In the genomic region with DNA sequence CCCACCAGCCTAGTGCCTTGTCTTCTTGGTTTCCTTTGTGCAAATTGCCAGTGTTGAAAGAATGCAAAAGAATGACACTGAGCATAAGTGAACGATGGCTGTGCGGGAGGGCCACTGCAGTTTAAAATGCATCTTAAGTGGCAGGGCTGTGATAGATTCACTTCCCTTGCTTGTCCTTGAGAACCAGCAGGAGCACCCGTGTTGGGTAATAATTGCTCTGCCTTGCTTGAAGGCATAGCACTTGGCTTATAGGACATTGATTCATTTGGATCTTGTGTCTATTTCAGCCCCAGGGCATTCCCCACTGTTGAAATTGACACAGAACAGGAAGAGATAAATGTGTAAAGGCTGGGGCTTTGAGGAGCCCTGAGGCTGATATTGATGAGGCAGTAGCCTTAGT, we compare ENCODE assay signal across 26 cellular contexts.
"Had no signal": no experiment of that assay in that cellular context is flagged by ENCODE, and none has a peak within 500 bp of the region (broad histone marks: within the 10 kb centered on the region; RNA-seq: fewer than 3 reads in every experiment).

No MANE protein-coding gene starts in this region.

- H3K4me3 Mint-ChIP-seq: activated CD4-positive, alpha-beta memory T cell treated with anti-CD3 and anti-CD28 coated beads, Interleukin-2, amount 10 ng/mL, durations not matched to agents 7 days and 5 days; activated CD4-positive, alpha-beta T cell treated with anti-CD3 and anti-CD28 coated beads, Interleukin-2, amount 10 ng/mL, durations not matched to agents 7 days and 5 days; activated naive CD4-positive, alpha-beta T cell treated with anti-CD3 and anti-CD28 coated beads, Interleukin-2, amount 10 ng/mL, durations not matched to agents 7 days and 5 days; activated naive CD8-positive, alpha-beta T cell treated with anti-CD3 and anti-CD28 coated beads, Interleukin-2, amount 10 ng/mL, durations not matched to agents 7 days and 5 days; activated T-cell treated with anti-CD3 and anti-CD28 coated beads, Interleukin-2, amount 50 U/mL, for 24 hours; nephron; stimulated activated naive B cell treated with anti-CD40 and anti-IgM and Interleukin-4, amounts not matched to agents 10 μg/mL and 1 μg/mL and 100 μg/mL, for 72 hours had no signal

- DNase-seq: activated CD4-positive, alpha-beta memory T cell treated with anti-CD3 and anti-CD28 coated beads, Interleukin-2, amount 10 ng/mL, durations not matched to agents 7 days and 5 days; activated CD4-positive, alpha-beta T cell treated with anti-CD3 and anti-CD28 coated beads for 1 hour; activated CD4-positive, alpha-beta T cell treated with anti-CD3 and anti-CD28 coated beads, Interleukin-2, amount 10 ng/mL, durations not matched to agents 7 days and 5 days; activated CD8-positive, alpha-beta memory T cell treated with anti-CD3 and anti-CD28 coated beads, Interleukin-2, amount 50 U/mL, for 48 hours; activated gamma-delta T cell; activated naive CD4-positive, alpha-beta T cell treated with anti-CD3 and anti-CD28 coated beads, Interleukin-2, amount 10 ng/mL, durations not matched to agents 7 days and 5 days; activated naive CD8-positive, alpha-beta T cell treated with anti-CD3 and anti-CD28 coated beads, Interleukin-2, amount 10 ng/mL, durations not matched to agents 7 days and 5 days; activated T-cell treated with anti-CD3 and anti-CD28 coated beads, Interleukin-2, amount 50 U/mL, for 24 hours; brain microvascular endothelial cell; dorsolateral prefrontal cortex; effector memory CD4-positive, alpha-beta T cell; erythroblast; gastrocnemius medialis; left cardiac atrium; left ventricle myocardium superior; nucleus accumbens; pancreas; sigmoid colon; small intestine; stimulated activated CD4-positive, alpha-beta T cell treated with anti-CD3 and anti-CD28 coated beads, Interleukin-4, amount 100 ng/mL, for 24 hours; stimulated activated CD8-positive, alpha-beta memory T cell treated with anti-CD3 and anti-CD28 coated beads, Interleukin-4, amount 100 ng/mL, for 48 hours; stimulated activated naive B cell treated with anti-CD40 and anti-IgM and Interleukin-4, amounts not matched to agents 10 μg/mL and 1 μg/mL and 100 μg/mL, for 72 hours; stomach; thyroid gland; WERI-Rb-1 had no signal

- H3K9me3 Mint-ChIP-seq: activated CD4-positive, alpha-beta T cell treated with anti-CD3 and anti-CD28 coated beads, Interleukin-2, amount 10 ng/mL, durations not matched to agents 7 days and 5 days; activated naive CD4-positive, alpha-beta T cell treated with anti-CD3 and anti-CD28 coated beads, Interleukin-2, amount 10 ng/mL, durations not matched to agents 7 days and 5 days; nephron had no signal

- H3K27ac Mint-ChIP-seq: activated CD4-positive, alpha-beta memory T cell treated with anti-CD3 and anti-CD28 coated beads, Interleukin-2, amount 10 ng/mL, durations not matched to agents 7 days and 5 days; activated CD4-positive, alpha-beta T cell treated with anti-CD3 and anti-CD28 coated beads, Interleukin-2, amount 10 ng/mL, durations not matched to agents 7 days and 5 days; activated naive CD4-positive, alpha-beta T cell treated with anti-CD3 and anti-CD28 coated beads, Interleukin-2, amount 10 ng/mL, durations not matched to agents 7 days and 5 days; activated naive CD8-positive, alpha-beta T cell treated with anti-CD3 and anti-CD28 coated beads, Interleukin-2, amount 10 ng/mL, durations not matched to agents 7 days and 5 days; activated T-cell treated with anti-CD3 and anti-CD28 coated beads, Interleukin-2, amount 50 U/mL, for 24 hours; nephron; stimulated activated naive B cell treated with anti-CD40 and anti-IgM and Interleukin-4, amounts not matched to agents 10 μg/mL and 1 μg/mL and 100 μg/mL, for 72 hours had no signal

- ATAC-seq: gastrocnemius medialis; left cardiac atrium; left ventricle myocardium superior; pancreas; stimulated activated naive B cell treated with anti-CD40 and anti-IgM and Interleukin-4, amounts not matched to agents 10 μg/mL and 1 μg/mL and 100 μg/mL, for 72 hours had no signal

- H3K36me3 Mint-ChIP-seq: activated naive CD4-positive, alpha-beta T cell treated with anti-CD3 and anti-CD28 coated beads, Interleukin-2, amount 10 ng/mL, durations not matched to agents 7 days and 5 days; activated naive CD8-positive, alpha-beta T cell treated with anti-CD3 and anti-CD28 coated beads, Interleukin-2, amount 10 ng/mL, durations not matched to agents 7 days and 5 days; stimulated activated naive B cell treated with anti-CD40 and anti-IgM and Interleukin-4, amounts not matched to agents 10 μg/mL and 1 μg/mL and 100 μg/mL, for 72 hours had no signal

- H3K4me1 Mint-ChIP-seq: activated CD4-positive, alpha-beta memory T cell treated with anti-CD3 and anti-CD28 coated beads, Interleukin-2, amount 10 ng/mL, durations not matched to agents 7 days and 5 days; activated CD4-positive, alpha-beta T cell treated with anti-CD3 and anti-CD28 coated beads, Interleukin-2, amount 10 ng/mL, durations not matched to agents 7 days and 5 days; activated naive CD4-positive, alpha-beta T cell treated with anti-CD3 and anti-CD28 coated beads, Interleukin-2, amount 10 ng/mL, durations not matched to agents 7 days and 5 days; activated naive CD8-positive, alpha-beta T cell treated with anti-CD3 and anti-CD28 coated beads, Interleukin-2, amount 10 ng/mL, durations not matched to agents 7 days and 5 days; nephron; stimulated activated naive B cell treated with anti-CD40 and anti-IgM and Interleukin-4, amounts not matched to agents 10 μg/mL and 1 μg/mL and 100 μg/mL, for 72 hours had no signal
